Comparison of ENCODE assay signal across 8 cellular contexts in the genomic region with DNA sequence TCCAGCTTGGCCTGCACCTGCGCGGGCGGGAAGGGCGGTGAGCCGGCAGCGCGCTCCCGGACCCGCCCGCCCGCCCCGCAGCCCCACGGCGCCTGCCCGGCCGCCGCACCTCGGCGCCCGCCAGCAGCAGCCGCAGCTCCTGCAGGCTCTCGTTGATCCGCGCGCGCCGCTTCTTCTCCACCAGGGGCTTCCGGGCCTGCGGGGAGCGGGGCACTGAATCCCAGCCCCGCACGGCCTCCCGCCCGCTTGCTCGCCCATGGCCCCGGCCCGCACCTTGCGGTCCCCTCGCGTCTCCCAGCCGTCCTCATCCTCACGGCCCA. TPM values are rescaled to one million over a fixed set of nuclear protein-coding genes. Genes with fewer than 3 reads are reported as not detected.
A peak's percentile ranks its signal among the peaks of the same experiment; 100 is the strongest.
DNase-seq lines count a peak whose midpoint lies in the region; ATAC-seq and TF ChIP-seq lines count a peak whose summit lies in the region.

No MANE protein-coding gene starts in this region.

- H3K4me3 ChIP-seq in GM12865 (ENCODE audit: low read depth, low read length) = peak overlapping the region; percentile 55
- H3K4me3 ChIP-seq in iPS-11a (ENCODE audit: low read depth, low read length) = peak overlapping the region; percentile 39

- DNase-seq in GM12865 (ENCODE audit: low read depth) = peak; percentile 21
- no peak for DNase-seq in activated CD4-positive, alpha-beta T cell treated with anti-CD3 and anti-CD28 coated beads, Interleukin-2, amount 10 ng/mL, durations not matched to agents 24 days and 14 days
- no peak for DNase-seq in DMS153 treated with DMSO at 0.1 percent for 48 hours (lab: John Stamatoyannopoulos, UW; ENCODE audit: unreplicated experiment)
- DNase-seq in T1000 (lab: John Stamatoyannopoulos, UW) = no peak
- DNase-seq in foreskin melanocyte = no peak

- ATAC-seq in HG02852 (IDR thresholded peaks at IDR 0.05; ENCODE audit: unreplicated experiment) = peak; percentile 13
- ATAC-seq in stimulated activated memory B cell treated with anti-CD40 and anti-IgM and Interleukin-4, amounts not matched to agents 10 μg/mL and 1 μg/mL and 100 μg/mL, for 72 hours = no peak

- H3K4me3 Mint-ChIP-seq in activated CD4-positive, alpha-beta T cell treated with anti-CD3 and anti-CD28 coated beads, Interleukin-2, amount 10 ng/mL, durations not matched to agents 24 days and 14 days = peak overlapping the region; percentile 83
- peak overlapping the region; percentile 55 for H3K4me3 Mint-ChIP-seq in stimulated activated memory B cell treated with anti-CD40 and anti-IgM and Interleukin-4, amounts not matched to agents 10 μg/mL and 1 μg/mL and 100 μg/mL, for 72 hours

- no peaks in the 10 kb centered on the region for H3K9me3 Mint-ChIP-seq in activated CD4-positive, alpha-beta T cell treated with anti-CD3 and anti-CD28 coated beads, Interleukin-2, amount 10 ng/mL, durations not matched to agents 24 days and 14 days
- H3K9me3 Mint-ChIP-seq in stimulated activated memory B cell treated with anti-CD40 and anti-IgM and Interleukin-4, amounts not matched to agents 10 μg/mL and 1 μg/mL and 100 μg/mL, for 72 hours = no peaks in the 10 kb centered on the region

- H3K36me3 Mint-ChIP-seq in activated CD4-positive, alpha-beta T cell treated with anti-CD3 and anti-CD28 coated beads, Interleukin-2, amount 10 ng/mL, durations not matched to agents 24 days and 14 days (ENCODE audit: low read depth) = peaks cover 2% of the 10 kb centered on the region
- no peaks in the 10 kb centered on the region for H3K36me3 Mint-ChIP-seq in stimulated activated memory B cell treated with anti-CD40 and anti-IgM and Interleukin-4, amounts not matched to agents 10 μg/mL and 1 μg/mL and 100 μg/mL, for 72 hours

- H3K27me3 Mint-ChIP-seq in activated CD4-positive, alpha-beta T cell treated with anti-CD3 and anti-CD28 coated beads, Interleukin-2, amount 10 ng/mL, durations not matched to agents 24 days and 14 days = peaks cover 48% of the 10 kb centered on the region
- H3K27me3 Mint-ChIP-seq in stimulated activated memory B cell treated with anti-CD40 and anti-IgM and Interleukin-4, amounts not matched to agents 10 μg/mL and 1 μg/mL and 100 μg/mL, for 72 hours = peaks cover 24% of the 10 kb centered on the region

- H3K27ac Mint-ChIP-seq in activated CD4-positive, alpha-beta T cell treated with anti-CD3 and anti-CD28 coated beads, Interleukin-2, amount 10 ng/mL, durations not matched to agents 24 days and 14 days = no peak overlapping the region
- H3K27ac Mint-ChIP-seq in stimulated activated memory B cell treated with anti-CD40 and anti-IgM and Interleukin-4, amounts not matched to agents 10 μg/mL and 1 μg/mL and 100 μg/mL, for 72 hours = no peak overlapping the region

- no peak for TF ChIP-seq CTCF in GM12865 (IDR thresholded peaks at IDR 0.05; ENCODE audit: insufficient read depth, low read depth, low read length, missing control alignments)

- intact Hi-C loops in activated CD4-positive, alpha-beta T cell treated with anti-CD3 and anti-CD28 coated beads, Interleukin-2, amount 10 ng/mL, durations not matched to agents 24 days and 14 days (cut with micrococcal nuclease) = loop anchor here (2.0 kb wide), 1 partner anchor 273 kb away; a partner anchor contains a TSS

- peaks cover 6% of the 10 kb centered on the region for H3K4me1 Mint-ChIP-seq in activated CD4-positive, alpha-beta T cell treated with anti-CD3 and anti-CD28 coated beads, Interleukin-2, amount 10 ng/mL, durations not matched to agents 24 days and 14 days
- peaks cover 15% of the 10 kb centered on the region for H3K4me1 Mint-ChIP-seq in stimulated activated memory B cell treated with anti-CD40 and anti-IgM and Interleukin-4, amounts not matched to agents 10 μg/mL and 1 μg/mL and 100 μg/mL, for 72 hours

RNA-seq across cellular contexts. Expression of a gene that starts 0.3 kb away (rescaled TPM):
- 10.2 and 10.3 TPM in 2 replicates for total RNA-seq in activated CD4-positive, alpha-beta T cell treated with anti-CD3 and anti-CD28 coated beads, Interleukin-2, amount 10 ng/mL, durations not matched to agents 24 days and 14 days

RNA-seq across cellular contexts. Expression of a gene that starts 36.0 kb away (rescaled TPM):
- total RNA-seq in activated CD4-positive, alpha-beta T cell treated with anti-CD3 and anti-CD28 coated beads, Interleukin-2, amount 10 ng/mL, durations not matched to agents 24 days and 14 days = 74.4 and 77.4 TPM in 2 replicates

RNA-seq across cellular contexts. Expression of a gene that starts 48.9 kb away (rescaled TPM):
- 18.3 and 21.9 TPM in 2 replicates for total RNA-seq in activated CD4-positive, alpha-beta T cell treated with anti-CD3 and anti-CD28 coated beads, Interleukin-2, amount 10 ng/mL, durations not matched to agents 24 days and 14 days
